Comparison of ENCODE assay signal across 1 cellular context in the genomic region with DNA sequence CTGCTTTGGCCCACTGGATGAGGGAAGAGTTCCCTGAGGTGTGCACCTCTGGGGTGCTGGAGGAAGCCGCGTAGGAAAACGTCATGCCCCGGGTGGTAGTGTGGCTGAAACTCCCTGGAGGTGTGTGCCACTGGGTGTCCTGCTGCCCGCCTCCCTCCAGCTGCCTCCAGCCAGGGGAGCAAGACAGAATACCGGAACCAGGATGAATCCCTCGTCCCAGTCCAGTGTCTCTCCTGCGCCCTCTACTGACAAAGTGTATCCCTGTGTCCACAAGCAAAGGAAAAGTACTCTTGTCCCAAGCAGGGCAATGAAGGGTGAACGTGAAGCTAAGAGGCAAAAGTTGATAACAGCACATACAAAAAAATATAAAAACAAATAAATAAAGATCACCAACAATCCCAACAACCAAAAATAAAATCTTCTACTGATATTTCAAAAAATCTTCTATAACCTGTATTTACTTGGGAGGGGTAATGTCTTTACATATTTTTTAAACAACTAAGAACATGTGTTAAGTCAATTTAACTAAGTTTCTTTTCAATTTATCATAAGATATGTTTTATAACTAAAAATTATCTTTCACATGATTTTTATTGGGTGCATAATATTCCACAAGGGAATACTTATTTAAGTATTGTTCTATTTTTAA.
TF ChIP-seq lines count a peak whose summit lies in the region.

No MANE protein-coding gene starts in this region.

TF ChIP-seq in Ishikawa, 13 proteins besides CTCF, POLR2A, EP300 and RAD21 (continued from another document):
- no peak for TF ChIP-seq EGR1 (IDR thresholded peaks at IDR 0.05)
- no peak for TF ChIP-seq CEBPB (IDR thresholded peaks at IDR 0.05)
- no peak for TF ChIP-seq USF1 (IDR thresholded peaks at IDR 0.05)
TF ChIP-seq in Ishikawa: peak in this region for 0.
